29 cellular contexts compared by ENCODE assay signal in the genomic region with DNA sequence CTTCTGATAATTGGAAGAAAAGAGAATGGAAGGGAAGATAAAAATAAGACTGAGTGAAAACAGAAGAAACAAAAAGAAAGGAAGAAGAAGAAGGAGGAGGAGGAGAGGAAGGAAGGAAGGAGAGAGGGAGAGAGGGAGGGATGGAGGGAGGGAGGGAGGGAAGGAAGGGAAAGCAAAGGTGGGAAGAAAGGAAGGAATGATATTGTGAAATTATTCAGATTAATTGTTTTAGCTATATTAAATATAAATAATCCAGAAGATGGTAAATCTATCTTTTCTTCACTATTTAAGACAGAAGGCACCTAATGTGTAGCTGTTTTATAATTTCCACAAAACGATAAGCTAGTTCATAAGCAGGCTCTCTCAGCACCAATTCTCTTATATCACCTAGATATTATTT.
"Had no signal": no experiment of that assay in that cellular context is flagged by ENCODE, and none has a peak within 500 bp of the region (broad histone marks: within the 10 kb centered on the region; RNA-seq: fewer than 3 reads in every experiment).

No MANE protein-coding gene starts in this region.

- H3K27me3 Mint-ChIP-seq: dendritic cell treated with granulocyte-macrophage colony-stimulating factor and Interleukin-4, amounts not matched to agents 40 ng/mL and 50 ng/mL, for 4 days; effector memory CD8-positive, alpha-beta T cell had no signal

- ATAC-seq: effector memory CD8-positive, alpha-beta T cell; esophagus mucosa; foreskin keratinocyte; gastrocnemius medialis; gastroesophageal sphincter; heart left ventricle; heart right ventricle had no signal

- H3K4me3 ChIP-seq: colonic mucosa, coronary artery, dorsolateral prefrontal cortex, esophagus muscularis mucosa, esophagus squamous epithelium, gastrocnemius medialis, gastroesophageal sphincter, heart left ventricle, heart right ventricle had no signal

- H3K27me3 ChIP-seq: colonic mucosa, dorsolateral prefrontal cortex, esophagus muscularis mucosa, esophagus squamous epithelium, foreskin keratinocyte, gastrocnemius medialis, gastroesophageal sphincter, heart left ventricle, heart right ventricle had no signal

- H3K36me3 ChIP-seq: colonic mucosa, esophagus muscularis mucosa, esophagus squamous epithelium, gastrocnemius medialis, gastroesophageal sphincter, heart left ventricle, heart right ventricle had no signal

- H3K4me1 ChIP-seq: colonic mucosa, esophagus muscularis mucosa, esophagus squamous epithelium, foreskin keratinocyte, gastrocnemius medialis, gastroesophageal sphincter, heart left ventricle, heart right ventricle had no signal

- H3K4me3 Mint-ChIP-seq: dendritic cell treated with granulocyte-macrophage colony-stimulating factor and Interleukin-4, amounts not matched to agents 40 ng/mL and 50 ng/mL, for 4 days; effector memory CD8-positive, alpha-beta T cell; endodermal cell had no signal

- H3K27ac ChIP-seq: colonic mucosa, coronary artery, dorsolateral prefrontal cortex, epithelial cell of prostate, esophagus muscularis mucosa, esophagus squamous epithelium, foreskin keratinocyte, gastrocnemius medialis, gastroesophageal sphincter, heart left ventricle, heart right ventricle had no signal

- DNase-seq: colonic mucosa; cortex of kidney; dermis blood vessel endothelial cell; dorsolateral prefrontal cortex; effector CD4-positive, alpha-beta T cell; effector CD8-positive, alpha-beta T cell; effector memory CD4-positive, alpha-beta T cell; effector memory CD8-positive, alpha-beta T cell; endodermal cell; erythroblast; esophagus squamous epithelium; foreskin fibroblast; foreskin keratinocyte; foreskin melanocyte; gastrocnemius medialis; glutamatergic neuron; head of caudate nucleus; heart left ventricle; heart right ventricle had no signal

- H3K9me3 Mint-ChIP-seq: endodermal cell had no signal

- FAIRE-seq: colon, endometrium, endothelial cell of umbilical vein, frontal cortex had no signal

- H3K9me3 ChIP-seq: colonic mucosa, esophagus muscularis mucosa, esophagus squamous epithelium, gastrocnemius medialis had no signal

- H3K27ac Mint-ChIP-seq: dendritic cell treated with granulocyte-macrophage colony-stimulating factor and Interleukin-4, amounts not matched to agents 40 ng/mL and 50 ng/mL, for 4 days; effector memory CD8-positive, alpha-beta T cell; endodermal cell had no signal
